23 cellular contexts compared by ENCODE assay signal in the genomic region with DNA sequence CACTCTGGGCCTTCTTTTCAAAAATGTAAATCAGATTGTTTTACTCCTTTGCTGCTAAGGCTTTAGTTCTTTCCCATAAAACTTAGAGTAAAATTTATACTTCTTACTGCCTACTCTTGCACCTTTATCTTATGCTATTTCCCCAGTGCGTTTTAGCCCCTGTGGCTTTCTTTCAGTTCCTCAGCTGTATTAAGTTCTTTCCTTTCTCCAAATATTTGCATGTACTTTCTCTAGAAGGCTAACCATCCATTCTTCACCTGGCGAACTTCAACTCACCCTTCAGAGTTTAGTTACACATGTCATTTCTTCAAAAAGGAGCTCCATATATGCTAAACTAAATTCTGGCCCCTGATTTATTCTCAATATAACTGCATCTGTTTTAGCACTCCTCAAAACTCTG.
A peak's percentile ranks its signal among the peaks of the same experiment; 100 is the strongest.
DNase-seq lines count a peak whose midpoint lies in the region; ATAC-seq, FAIRE-seq and TF ChIP-seq lines count a peak whose summit lies in the region.
"Had no signal": no experiment of that assay in that cellular context is flagged by ENCODE, and none has a peak within 500 bp of the region (broad histone marks: within the 10 kb centered on the region; RNA-seq: fewer than 3 reads in every experiment).

No MANE protein-coding gene starts in this region.

- DNase-seq in GM12891 (ENCODE audit: insufficient read length, low spot score) (no peak), HPDE6-E6E7 (ENCODE audit: extremely low spot score) (no peak), activated gamma-delta T cell treated with Interleukin-2 at 50 U/mL for 16 hours (no peak), right cardiac atrium (no peak)
- DNase-seq in stimulated activated naive CD8-positive, alpha-beta T cell treated with anti-CD3 and anti-CD28 coated beads, Interleukin-15, amount 100 ng/mL, for 72 hours = no peak
- DNase-seq: amygdala; DMS153; endodermal cell; foreskin melanocyte; NCI-H446; SHP77; stimulated activated CD4-positive, alpha-beta T cell treated with anti-CD3 and anti-CD28 coated beads, Interleukin-4, amount 100 ng/mL, for 4 hours had no signal

- no peaks in the 10 kb centered on the region for H3K27me3 Mint-ChIP-seq in stimulated activated naive CD8-positive, alpha-beta T cell treated with anti-CD3 and anti-CD28 coated beads, Interleukin-15, amount 100 ng/mL, for 72 hours

- TF ChIP-seq POLR2A in GM12891 (IDR thresholded peaks at IDR 0.05; ENCODE audit: low read depth, low read length) = no peak

- H3K27ac Mint-ChIP-seq in stimulated activated naive CD8-positive, alpha-beta T cell treated with anti-CD3 and anti-CD28 coated beads, Interleukin-15, amount 100 ng/mL, for 72 hours = no peak overlapping the region
- H3K27ac Mint-ChIP-seq: activated T-helper 2 cell treated with anti-CD3 and anti-CD28 coated beads, Interferon-gamma antibody, Interleukin-2, Interleukin-4, amounts not matched to agents 10 μg/mL and 5 μg/mL and 100 μg/mL, durations not matched to agents 14 hours and 24 hours and 36 hours; CD14-positive monocyte; endodermal cell; T-helper 1 cell treated with Interleukin-12 subunit alpha and Interleukin-12 subunit beta and Interleukin-4 antibody, amounts not matched to agents 30 μg/mL and 1 μg/mL, for 36 hours; WTC11 had no signal

- no peak overlapping the region for H3K27ac ChIP-seq in right cardiac atrium (ENCODE audit: low read length)
- H3K27ac ChIP-seq: KMS-11, tibial nerve had no signal

- H3K4me1 ChIP-seq in right cardiac atrium (ENCODE audit: control insufficient read depth, insufficient read depth, low read length) = no peaks in the 10 kb centered on the region
- H3K4me1 ChIP-seq: tibial nerve had no signal

- peak; percentile 42 for ATAC-seq in GM19372 (IDR thresholded peaks at IDR 0.05; ENCODE audit: low read depth, unreplicated experiment)
- ATAC-seq in HG02571 (IDR thresholded peaks at IDR 0.05; ENCODE audit: unreplicated experiment) = peak; percentile 36
- ATAC-seq in HG03159 (IDR thresholded peaks at IDR 0.05; ENCODE audit: unreplicated experiment) = peak; percentile 57
- no peak for ATAC-seq in stimulated activated naive CD8-positive, alpha-beta T cell treated with anti-CD3 and anti-CD28 coated beads, Interleukin-15, amount 100 ng/mL, for 72 hours
- ATAC-seq in right cardiac atrium = no peak
- ATAC-seq: HCT116, left lobe of liver, WTC11 had no signal

- no peak for FAIRE-seq in GM12891 (lab: Jason Lieb, UNC)

- H3K9me3 ChIP-seq in right cardiac atrium (ENCODE audit: control insufficient read depth, low read length) = no peaks in the 10 kb centered on the region
- H3K9me3 ChIP-seq: tibial nerve had no signal

- H3K9me3 Mint-ChIP-seq in stimulated activated naive CD8-positive, alpha-beta T cell treated with anti-CD3 and anti-CD28 coated beads, Interleukin-15, amount 100 ng/mL, for 72 hours = no peaks in the 10 kb centered on the region
- H3K9me3 Mint-ChIP-seq: activated T-helper 2 cell treated with anti-CD3 and anti-CD28 coated beads, Interferon-gamma antibody, Interleukin-2, Interleukin-4, amounts not matched to agents 10 μg/mL and 5 μg/mL and 100 μg/mL, durations not matched to agents 14 hours and 24 hours and 36 hours; endodermal cell; T-helper 1 cell treated with Interleukin-12 subunit alpha and Interleukin-12 subunit beta and Interleukin-4 antibody, amounts not matched to agents 30 μg/mL and 1 μg/mL, for 36 hours; WTC11 had no signal

- no peak overlapping the region for H3K4me3 Mint-ChIP-seq in stimulated activated naive CD8-positive, alpha-beta T cell treated with anti-CD3 and anti-CD28 coated beads, Interleukin-15, amount 100 ng/mL, for 72 hours
- H3K4me3 Mint-ChIP-seq: CD14-positive monocyte; endodermal cell; T-helper 1 cell treated with Interleukin-12 subunit alpha and Interleukin-12 subunit beta and Interleukin-4 antibody, amounts not matched to agents 30 μg/mL and 1 μg/mL, for 36 hours; WTC11 had no signal

- H3K4me3 ChIP-seq in right cardiac atrium (ENCODE audit: low read length) = no peak overlapping the region
- H3K4me3 ChIP-seq: tibial nerve had no signal

- intact Hi-C loops in right cardiac atrium (cut with DNase I) = no loop called here

- no peaks in the 10 kb centered on the region for H3K27me3 ChIP-seq in right cardiac atrium (ENCODE audit: control insufficient read depth, insufficient read depth)
- H3K27me3 ChIP-seq: tibial nerve had no signal

- H3K4me1 Mint-ChIP-seq in stimulated activated naive CD8-positive, alpha-beta T cell treated with anti-CD3 and anti-CD28 coated beads, Interleukin-15, amount 100 ng/mL, for 72 hours = no peaks in the 10 kb centered on the region
- H3K4me1 Mint-ChIP-seq: CD14-positive monocyte, endodermal cell, WTC11 had no signal

- WGBS in right cardiac atrium = 74% methylated on average over 2 of the region's 2 CpGs

TF ChIP-seq in GM12891, 5 proteins besides CTCF, POLR2A, EP300 and RAD21:
- TF ChIP-seq SPI1 (IDR thresholded peaks at IDR 0.05; ENCODE audit: low read depth, low read length) = peak; percentile 89
- TF ChIP-seq TAF1 (IDR thresholded peaks at IDR 0.05; ENCODE audit: low read depth, low read length) = no peak

Comparison
In these comparisons a context has a peak if more than half of its experiments do, and no peak if none do; other contexts are left out.
1. ATAC-seq: peak in GM19372 (single experiment), HG02571 (single experiment) and HG03159 (single experiment); none in stimulated activated naive CD8-positive, alpha-beta T cell treated with anti-CD3 and anti-CD28 coated beads, Interleukin-15, amount 100 ng/mL, for 72 hours (single experiment) and right cardiac atrium (0 of 2).